ENCODE assay signal across 28 cellular contexts in the genomic region with DNA sequence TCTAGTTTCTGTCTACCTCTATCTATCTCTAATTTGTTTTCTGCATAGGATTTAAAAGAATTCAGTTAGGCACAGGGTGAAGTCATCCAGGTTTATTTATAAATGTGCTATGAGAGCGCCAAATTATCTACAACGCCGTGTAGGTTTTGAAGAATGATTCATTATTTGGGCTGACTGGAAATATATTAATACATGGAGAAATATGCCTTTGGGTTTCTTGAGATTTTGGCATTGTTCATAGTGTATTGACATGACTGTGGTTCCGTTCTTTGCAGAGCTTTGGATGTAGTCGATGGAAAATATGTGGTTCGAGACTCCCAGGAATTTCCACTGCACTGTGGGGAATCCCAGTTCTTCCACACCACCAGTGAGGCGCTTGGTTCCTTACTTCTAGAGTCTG.
A peak's percentile ranks its signal among the peaks of the same experiment; 100 is the strongest.
DNase-seq lines count a peak whose midpoint lies in the region; TF ChIP-seq lines count a peak whose summit lies in the region.
"Had no signal": no experiment of that assay in that cellular context is flagged by ENCODE, and none has a peak within 500 bp of the region (broad histone marks: within the 10 kb centered on the region; RNA-seq: fewer than 3 reads in every experiment).

No MANE protein-coding gene starts in this region.

- no peak overlapping the region for H3K9ac ChIP-seq in GM23248
- H3K9ac ChIP-seq: BLaER1 had no signal

- no peaks in the 10 kb centered on the region for H3K9me2 ChIP-seq in GM23248 (ENCODE audit: insufficient read depth)

- POLR2A ChIA-PET in HEK293T (lab: Yijun Ruan, JAX): no interaction called here

- peak; percentile 44 for DNase-seq in GM23248
- peak; percentile 23 for DNase-seq in astrocyte of the spinal cord (ENCODE audit: low read depth, low spot score)
- DNase-seq in fibroblast of mammary gland (ENCODE audit: low read depth): peak; percentile 7
- DNase-seq in non-pigmented ciliary epithelial cell (ENCODE audit: low read depth): peak; percentile 43
- no peak for DNase-seq in posterior vena cava (ENCODE audit: low spot score)
- DNase-seq in COR-L47 (lab: John Stamatoyannopoulos, UW): no peak
- DNase-seq in HEK293T (ENCODE audit: extremely low spot score): no peak
- DNase-seq: activated CD4-positive, alpha-beta T cell treated with anti-CD3 and anti-CD28 coated beads, Interleukin-2, amount 50 U/mL, for 1 hour; activated CD8-positive, alpha-beta memory T cell treated with anti-CD3 and anti-CD28 coated beads, Interleukin-2, amount 10 ng/mL, durations not matched to agents 7 days and 5 days; activated naive CD4-positive, alpha-beta T cell treated with Interleukin-2 at 50 U/mL for 16 hours; activated T-cell treated with anti-CD3 and anti-CD28 coated beads, Interleukin-2, amount 50 U/mL, for 48 hours; amygdala; Caco-2; DMS79 treated with DMSO at 0.1 percent for 48 hours; KG1; natural killer cell; NCI-H1417 treated with DMSO at 0.1 percent for 48 hours; NCI-H2081 treated with DMSO at 0.1 percent for 48 hours; NCI-H345; NCI-H748 treated with DMSO at 0.1 percent for 48 hours; Peyer's patch; retina; SIG-M5; stimulated activated CD4-positive, alpha-beta T cell treated with anti-CD3 and anti-CD28 coated beads, Interleukin-1b, Interleukin-23, amount 100 ng/mL, for 48 hours; stomach had no signal

- CTCF ChIA-PET in HEK293T (lab: Yijun Ruan, JAX): interaction anchor here (1.0 kb wide), 1 partner anchor 115 kb away, joined by 3 read pairs; no protein-coding TSS in a partner anchor

- no peaks in the 10 kb centered on the region for H3K27me3 ChIP-seq in GM23248 (replicated peaks; ENCODE audit: insufficient read depth)
- H3K27me3 ChIP-seq: BLaER1, Peyer's patch, tibial nerve had no signal

- H3K27ac ChIP-seq in GM23248: no peak overlapping the region
- H3K27ac ChIP-seq: BLaER1, Peyer's patch, stomach, tibial nerve had no signal

- H2AFZ ChIP-seq in GM23248: no peak overlapping the region

- TF ChIP-seq CTCF in astrocyte of the spinal cord (IDR thresholded peaks at IDR 0.05; ENCODE audit: low read depth, low read length): no peak
- no peak for TF ChIP-seq CTCF in fibroblast of mammary gland (conservative IDR thresholded peaks at IDR 0.05; ENCODE audit: control insufficient read depth, insufficient read depth, low read depth, low read length)

- H3F3A ChIP-seq in GM23248 (ENCODE audit: insufficient read depth): 0 out of 2 replicates have a peak, but pooled peaks cover 9% of the 10 kb centered on the region

- intact Hi-C loops in posterior vena cava (cut with DNase I): loop anchor here in 1 of 2 donors (10.0 kb wide), 1 partner anchor 913 kb away; no protein-coding TSS in a partner anchor

- no peaks in the 10 kb centered on the region for H3K79me2 ChIP-seq in GM23248 (ENCODE audit: insufficient read depth)

- no peaks in the 10 kb centered on the region for H4K20me1 ChIP-seq in GM23248 (ENCODE audit: insufficient read depth)
- H4K20me1 ChIP-seq: BLaER1 had no signal

- H3K4me3 ChIP-seq in GM23248: no peak overlapping the region
- no peak overlapping the region for H3K4me3 ChIP-seq in astrocyte of the spinal cord (ENCODE audit: low read depth, low read length)
- H3K4me3 ChIP-seq in fibroblast of mammary gland (ENCODE audit: control insufficient read depth, low read depth, low read length): no peak overlapping the region
- H3K4me3 ChIP-seq: BLaER1, Peyer's patch, smooth muscle cell, stomach, tibial nerve had no signal

- no peaks in the 10 kb centered on the region for H3K9me3 ChIP-seq in GM23248 (ENCODE audit: low read depth)
- H3K9me3 ChIP-seq: BLaER1, Caco-2, Peyer's patch, stomach, tibial nerve had no signal

- peaks cover 16% of the 10 kb centered on the region; the same call in 1 of the 2 replicates for H3K4me1 ChIP-seq in GM23248 (ENCODE audit: insufficient read depth)
- H3K4me1 ChIP-seq: tibial nerve had no signal

- no peak overlapping the region for H3K4me2 ChIP-seq in GM23248 (ENCODE audit: unreplicated experiment)
- H3K4me2 ChIP-seq: BLaER1, smooth muscle cell had no signal

- in situ Hi-C loops in GM23248 (cut with MboI) (no loop called here), astrocyte of the spinal cord (cut with HindIII; ENCODE audit: low sequenced_read_pairs) (no loop called here)

- WGBS in GM23248 (ENCODE audit: low coverage in 1 of 2, low lambda C conversion rate in 2 of 2, missing lambda C conversion rate in 2 of 2), 2 experiments: 24 to 26% methylated on average over 7 of the region's 7 CpGs

- H3K36me3 ChIP-seq in GM23248 (ENCODE audit: low read depth): no peaks in the 10 kb centered on the region
- H3K36me3 ChIP-seq: BLaER1, Peyer's patch, stomach, tibial nerve had no signal

TF ChIP-seq in HEK293T, 16 proteins besides CTCF, POLR2A, EP300 and RAD21:
- no peak for TF ChIP-seq ELF4 (IDR thresholded peaks at IDR 0.05)
- no peak for TF ChIP-seq TARDBP (IDR thresholded peaks at IDR 0.05)
- TF ChIP-seq BHLHE40 (IDR thresholded peaks at IDR 0.05; ENCODE audit: borderline replicate concordance): no peak
- no peak for TF ChIP-seq CTBP1 (IDR thresholded peaks at IDR 0.05; ENCODE audit: borderline replicate concordance)
- TF ChIP-seq NFRKB (IDR thresholded peaks at IDR 0.05): no peak
- no peak for TF ChIP-seq LEF1 (IDR thresholded peaks at IDR 0.05; ENCODE audit: borderline replicate concordance)
- TF ChIP-seq SUZ12 (IDR thresholded peaks at IDR 0.05): no peak
- TF ChIP-seq FOXK2 (IDR thresholded peaks at IDR 0.05): no peak
- no peak for TF ChIP-seq SP1 (IDR thresholded peaks at IDR 0.05)
- no peak for TF ChIP-seq FOXA1 (IDR thresholded peaks at IDR 0.05)
- TF ChIP-seq L3MBTL2 (conservative IDR thresholded peaks at IDR 0.05): no peak
- no peak for TF ChIP-seq FOXM1 (IDR thresholded peaks at IDR 0.05; ENCODE audit: borderline replicate concordance)
- TF ChIP-seq ZNF384 (IDR thresholded peaks at IDR 0.05): no peak
- TF ChIP-seq, protein P1, sequence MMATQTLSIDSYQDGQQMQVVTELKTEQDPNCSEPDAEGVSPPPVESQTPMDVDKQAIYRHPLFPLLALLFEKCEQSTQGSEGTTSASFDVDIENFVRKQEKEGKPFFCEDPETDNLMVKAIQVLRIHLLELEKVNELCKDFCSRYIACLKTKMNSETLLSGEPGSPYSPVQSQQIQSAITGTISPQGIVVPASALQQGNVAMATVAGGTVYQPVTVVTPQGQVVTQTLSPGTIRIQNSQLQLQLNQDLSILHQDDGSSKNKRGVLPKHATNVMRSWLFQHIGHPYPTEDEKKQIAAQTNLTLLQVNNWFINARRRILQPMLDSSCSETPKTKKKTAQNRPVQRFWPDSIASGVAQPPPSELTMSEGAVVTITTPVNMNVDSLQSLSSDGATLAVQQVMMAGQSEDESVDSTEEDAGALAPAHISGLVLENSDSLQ (IDR thresholded peaks at IDR 0.05): no peak
- no peak for TF ChIP-seq HDGF (IDR thresholded peaks at IDR 0.05; ENCODE audit: borderline replicate concordance)

Comparison
In these comparisons a context has a peak if more than half of its experiments do, and no peak if none do; other contexts are left out.
1. DNase-seq: peak in GM23248 (single experiment), astrocyte of the spinal cord (single experiment), fibroblast of mammary gland (single experiment) and non-pigmented ciliary epithelial cell (single experiment); none in posterior vena cava (single experiment), COR-L47 (single experiment) and HEK293T (single experiment).